ENCODE assay signal across 26 cellular contexts in the genomic region with DNA sequence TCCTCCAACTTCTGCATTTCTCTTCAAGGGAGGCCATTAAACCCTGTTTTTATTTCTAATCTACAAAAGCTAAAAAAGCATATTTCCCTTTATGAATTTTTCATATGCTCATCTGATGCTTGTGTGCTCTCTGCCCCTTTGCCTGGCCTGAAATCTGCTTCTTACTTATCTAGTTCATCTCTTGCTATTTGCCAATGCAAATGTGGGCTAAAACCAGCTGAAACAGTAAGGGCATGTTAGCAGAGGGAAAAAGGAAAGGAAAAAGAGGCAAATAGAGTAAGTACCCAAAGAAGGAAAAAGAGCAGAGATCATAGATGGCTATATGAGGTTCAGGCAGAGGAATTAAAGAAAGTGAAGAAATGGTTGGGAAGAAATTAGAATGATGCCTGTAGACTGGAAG.
"Had no signal": no experiment of that assay in that cellular context is flagged by ENCODE, and none has a peak within 500 bp of the region (broad histone marks: within the 10 kb centered on the region; RNA-seq: fewer than 3 reads in every experiment).

No MANE protein-coding gene starts in this region.

- H3K9me3 ChIP-seq: stomach, suprapubic skin, testis, thoracic aorta, thyroid gland, tibial artery, tibial nerve, transverse colon, upper lobe of left lung, upper lobe of right lung, uterus, vagina had no signal

- ATAC-seq: stimulated activated effector memory CD8-positive, alpha-beta T cell treated with anti-CD3 and anti-CD28 coated beads, Interleukin-12 subunit alpha, Interleukin-12 subunit beta, amount 100 ng/mL, for 72 hours; stimulated activated memory B cell treated with anti-CD40 and anti-IgM and Interleukin-4, amounts not matched to agents 10 μg/mL and 1 μg/mL and 100 μg/mL, for 72 hours; stimulated activated naive B cell treated with anti-CD40 and anti-IgM and Interleukin-4, amounts not matched to agents 10 μg/mL and 1 μg/mL and 100 μg/mL, for 72 hours; stimulated activated naive CD8-positive, alpha-beta T cell treated with anti-CD3 and anti-CD28 coated beads, Interleukin-15, amount 100 ng/mL, for 72 hours; stimulated activated naive CD8-positive, alpha-beta T cell treated with anti-CD3 and anti-CD28 coated beads, Interleukin-15, Interleukin-2, amounts not matched to agents 100 U/mL and 50 U/mL, for 24 hours; upper lobe of right lung had no signal

- H3K27me3 ChIP-seq: stomach, suprapubic skin, testis, thyroid gland, tibial artery, tibial nerve, transverse colon, upper lobe of left lung, upper lobe of right lung, uterus, vagina had no signal

- H3K27ac ChIP-seq: stomach, suprapubic skin, testis, thoracic aorta, thyroid gland, tibial artery, tibial nerve, transverse colon, upper lobe of left lung, upper lobe of right lung, uterus, vagina had no signal

- H3K36me3 ChIP-seq: stomach, suprapubic skin, thoracic aorta, thyroid gland, tibial artery, tibial nerve, transverse colon, upper lobe of left lung, upper lobe of right lung, uterus, vagina had no signal

- DNase-seq: stimulated activated CD4-positive, alpha-beta T cell treated with anti-CD3 and anti-CD28 coated beads, Interleukin-2, amount 100 ng/mL, for 48 hours; stimulated activated CD4-positive, alpha-beta T cell treated with anti-CD3 and anti-CD28 coated beads, Interleukin-4, amount 100 ng/mL, for 1 hour; stimulated activated CD4-positive, alpha-beta T cell treated with anti-CD3 and anti-CD28 coated beads, Interleukin-4, amount 100 ng/mL, for 24 hours; stimulated activated CD4-positive, alpha-beta T cell treated with anti-CD3 and anti-CD28 coated beads, Interleukin-4, amount 100 ng/mL, for 4 hours; stimulated activated CD8-positive, alpha-beta memory T cell treated with anti-CD3 and anti-CD28 coated beads, Interleukin-4, amount 100 ng/mL, for 48 hours; stimulated activated naive B cell treated with anti-CD40 and anti-IgM and Interleukin-4, amounts not matched to agents 10 μg/mL and 1 μg/mL and 100 μg/mL, for 72 hours; stimulated activated naive CD4-positive, alpha-beta T cell; stimulated activated naive CD4-positive, alpha-beta T cell treated with Interleukin-2 at 50 U/mL for 16 hours; stimulated activated naive CD8-positive, alpha-beta T cell treated with anti-CD3 and anti-CD28 coated beads, Interleukin-15, amount 100 ng/mL, for 72 hours; stimulated activated naive CD8-positive, alpha-beta T cell treated with anti-CD3 and anti-CD28 coated beads, Interleukin-15, Interleukin-2, amounts not matched to agents 100 U/mL and 50 U/mL, for 24 hours; stomach; substantia nigra; testis; thyroid gland; tibial artery; transverse colon; trophoblast cell; upper lobe of left lung; upper lobe of right lung; uterus had no signal

- H3K4me1 ChIP-seq: stomach, suprapubic skin, testis, thyroid gland, tibial artery, tibial nerve, transverse colon, upper lobe of left lung, upper lobe of right lung, uterus, vagina had no signal

- H3K4me3 ChIP-seq: stomach, suprapubic skin, testis, thoracic aorta, thyroid gland, tibial artery, tibial nerve, transverse colon, upper lobe of left lung, upper lobe of right lung, uterus, vagina had no signal
